Comparison of ENCODE assay signal across 19 cellular contexts in genomic region chr1:38250356-38250755, GRCh38.
DNase-seq lines count a peak whose midpoint lies in the region; ATAC-seq, FAIRE-seq and TF ChIP-seq lines count a peak whose summit lies in the region.
"Had no signal": no experiment of that assay in that cellular context is flagged by ENCODE, and none has a peak within 500 bp of the region (broad histone marks: within the 10 kb centered on the region; RNA-seq: fewer than 3 reads in every experiment).

No MANE protein-coding gene starts in this region.

- H3K23ac ChIP-seq in neuronal stem cell (ENCODE audit: low read depth, low read length, poor library complexity): no peak overlapping the region

- H4K20me1 ChIP-seq in K562 (replicated peaks; ENCODE audit: control insufficient read depth, insufficient read depth, low read length): peaks cover 6% of the 10 kb centered on the region; the same call in 1 of the 2 replicates

- no peak for TF ChIP-seq EP300 in K562 (IDR thresholded peaks at IDR 0.05; ENCODE audit: low read length)

- peak overlapping the region; percentile 49 for H2AK5ac ChIP-seq in neuronal stem cell (ENCODE audit: low read depth, low read length)

- H3K4me1 ChIP-seq in K562 (replicated peaks in 1 of 2; ENCODE audit: control insufficient read depth in 2 of 2, insufficient read depth in 2 of 2, low read length in 2 of 2) (no peaks in the 10 kb centered on the region), neuronal stem cell (ENCODE audit: control insufficient read depth in 2 of 2, insufficient read depth in 1 of 2, low read depth in 1 of 2, low read length in 2 of 2) (peaks cover 16 to 36% of the 10 kb centered on the region in 2 donors)

- TF ChIP-seq RAD21 in K562 (CRISPR knock-in tag; conservative IDR thresholded peaks at IDR 0.05 in 1 of 2, IDR thresholded peaks at IDR 0.05 in 1 of 2): no peak

- no TSS peak for BruUV-seq in K562 (replicated peaks; lab: Mats Ljungman, UMichigan)

- no peaks in the 10 kb centered on the region for H3K9me3 Mint-ChIP-seq in nephron progenitor cell
- H3K9me3 Mint-ChIP-seq: CD4-positive, alpha-beta T cell; GM23338 had no signal

- CTCF ChIA-PET in K562 (lab: Yijun Ruan, JAX; ENCODE audit: low intra/inter-chr PET ratio): no interaction called here

- no peak overlapping the region for H2BK12ac ChIP-seq in neuronal stem cell (ENCODE audit: low read length)

- no peak overlapping the region for H3K4me3 Mint-ChIP-seq in nephron progenitor cell
- H3K4me3 Mint-ChIP-seq: CD4-positive, alpha-beta T cell; GM23338; H9 had no signal

- intact Hi-C loops in K562 (cut with micrococcal nuclease): no loop called here
- intact Hi-C loops in dorsolateral prefrontal cortex (cut with DNase I): no loop called here

- H3K4ac ChIP-seq in neuronal stem cell (ENCODE audit: low read length): no peak overlapping the region

- H3K4me2 ChIP-seq in K562 (ENCODE audit: insufficient read depth, low read length) (no peak overlapping the region), neuronal stem cell (ENCODE audit: insufficient read depth, low read length, poor library complexity, severe bottlenecking) (no peak overlapping the region)
- H3K4me2 ChIP-seq: A549, GM23338 had no signal

- H3K27me3 ChIP-seq in K562 (ENCODE audit: control insufficient read depth in 2 of 2, insufficient read depth in 2 of 2, low read length in 2 of 2) (peaks cover 28 to 52% of the 10 kb centered on the region in 2 experiments), neuronal stem cell (ENCODE audit: control insufficient read depth in 3 of 3, insufficient read depth in 3 of 3, low read depth in 1 of 3, low read length in 3 of 3) (peaks cover 0 to 80% (median 0%) of the 10 kb centered on the region in 3 experiments), dorsolateral prefrontal cortex (peaks cover 0 to 15% (median 0%) of the 10 kb centered on the region in 45 donors)

- no peak for ATAC-seq in K562
- ATAC-seq in HG03135 (IDR thresholded peaks at IDR 0.05; ENCODE audit: unreplicated experiment): no peak
- ATAC-seq: A549, GM23338 had no signal

- H2BK15ac ChIP-seq in neuronal stem cell (ENCODE audit: low read length): no peak overlapping the region

- DNase-seq in K562 (ENCODE audit: extremely low read depth in 1 of 4, low spot score in 3 of 4): no peak
- peak; percentile 60 for DNase-seq in epithelial cell of proximal tubule (ENCODE audit: low read depth)
- DNase-seq in neuronal stem cell (ENCODE audit: low spot score): no peak
- no peak for DNase-seq in nephron progenitor cell
- DNase-seq in dorsolateral prefrontal cortex: no peak
- no peak for DNase-seq in A172 (ENCODE audit: low spot score)
- DNase-seq: AML-193; Caco-2; CD4-positive, alpha-beta T cell; DMS153; DMS79; GDM1; H9 had no signal

- no peak overlapping the region for H4K91ac ChIP-seq in neuronal stem cell (ENCODE audit: low read depth, low read length, poor library complexity)

- H3K27ac ChIP-seq in K562 (ENCODE audit: extremely low read depth, low read depth, low read length) (no peak overlapping the region), neuronal stem cell (replicated peaks; ENCODE audit: low read length) (no peak overlapping the region), dorsolateral prefrontal cortex (no peak overlapping the region)
- H3K27ac ChIP-seq: A549, C4-2B had no signal

- peak overlapping the region; percentile 7 for H3K18ac ChIP-seq in neuronal stem cell (ENCODE audit: low read length)

- H3K9me1 ChIP-seq in K562 (ENCODE audit: control insufficient read depth, insufficient read depth, low read length): no peaks in the 10 kb centered on the region

- no peak overlapping the region for H2AFZ ChIP-seq in K562 (ENCODE audit: low read depth, low read length)
- no peak overlapping the region for H2AFZ ChIP-seq in neuronal stem cell (ENCODE audit: low read length)
- H2AFZ ChIP-seq: GM23338 had no signal

- FAIRE-seq in K562 (lab: Jason Lieb, UNC): peak; percentile 11
- FAIRE-seq: A549, GM12892, GM18507 had no signal

- H2BK5ac ChIP-seq in neuronal stem cell (ENCODE audit: low read length): no peak overlapping the region

- no peak overlapping the region for H3K27ac Mint-ChIP-seq in nephron progenitor cell
- H3K27ac Mint-ChIP-seq: CD4-positive, alpha-beta T cell; GM23338 had no signal

- H3K36me3 ChIP-seq in K562 (ENCODE audit: control insufficient read depth, insufficient read depth, low read length) (no peaks in the 10 kb centered on the region), neuronal stem cell (replicated peaks in 1 of 2; ENCODE audit: control insufficient read depth in 2 of 2, insufficient read depth in 2 of 2, low read length in 2 of 2) (no peaks in the 10 kb centered on the region)

- WGBS in K562 (ENCODE audit: insufficient coverage, low coverage, missing lambda C conversion rate): 2% methylated on average over 3 of the region's 3 CpGs
- WGBS in neuronal stem cell (ENCODE audit: extremely low coverage in 2 of 2, insufficient read length in 2 of 2, insufficient replicate concordance in 1 of 2), 2 donors: no CpG with 5 or more reads among the region's 3 CpGs

- no peak overlapping the region for H4K8ac ChIP-seq in neuronal stem cell (ENCODE audit: low read depth, low read length)

- H3K36me3 Mint-ChIP-seq in nephron progenitor cell (ENCODE audit: low read depth): no peaks in the 10 kb centered on the region

- no peak overlapping the region for H2BK120ac ChIP-seq in neuronal stem cell (ENCODE audit: low read depth, low read length)

- H3K9me3 ChIP-seq in K562 (replicated peaks; ENCODE audit: control insufficient read depth, insufficient read depth, low read depth, low read length): no peaks in the 10 kb centered on the region
- peaks cover 2 to 16% of the 10 kb centered on the region in 2 donors for H3K9me3 ChIP-seq in neuronal stem cell (replicated peaks in 1 of 2; ENCODE audit: control insufficient read depth in 2 of 2, insufficient read depth in 1 of 2, low read depth in 1 of 2, low read length in 2 of 2)
- H3K9me3 ChIP-seq: A549, Caco-2 had no signal

- in situ Hi-C loops in K562 (cut with MboI): no loop called here

- no peak for TF ChIP-seq CTCF in K562 (IDR thresholded peaks at IDR 0.05 in 2 of 3, conservative IDR thresholded peaks at IDR 0.05 in 1 of 3; ENCODE audit: insufficient read depth in 2 of 3, low read depth in 1 of 3, low read length in 3 of 3)
- no peak for TF ChIP-seq CTCF in epithelial cell of proximal tubule (conservative IDR thresholded peaks at IDR 0.05; ENCODE audit: low read depth, low read length)
- TF ChIP-seq CTCF in nephron progenitor cell (IDR thresholded peaks at IDR 0.05): no peak
- TF ChIP-seq CTCF in dorsolateral prefrontal cortex (IDR thresholded peaks at IDR 0.05 in 54 of 56, conservative IDR thresholded peaks at IDR 0.05 in 2 of 56; ENCODE audit: low read depth in 1 of 56, partially characterized antibody in 56 of 56): no peak

- peaks cover 36% of the 10 kb centered on the region for H3K4me1 Mint-ChIP-seq in nephron progenitor cell

- H3K79me1 ChIP-seq in neuronal stem cell (ENCODE audit: low read depth, low read length): no peaks in the 10 kb centered on the region

- H3K4me3 ChIP-seq in K562 (no peak overlapping the region), epithelial cell of proximal tubule (ENCODE audit: low read depth, low read length) (no peak overlapping the region), neuronal stem cell (ENCODE audit: low read length in 2 of 2) (no peak overlapping the region), dorsolateral prefrontal cortex (no peak overlapping the region)
- H3K4me3 ChIP-seq: A549, GM23338 had no signal

- POLR2A ChIA-PET in K562 (lab: Yijun Ruan, JAX): interaction anchor here (1.3 kb wide), 1 partner anchor 11 kb away, joined by 6 read pairs; no protein-coding TSS in a partner anchor

- no peak overlapping the region for H3K9ac ChIP-seq in K562 (ENCODE audit: insufficient read depth in 1 of 2, low read depth in 2 of 2, low read length in 2 of 2)
- no peak overlapping the region for H3K9ac ChIP-seq in neuronal stem cell (ENCODE audit: low read depth, low read length, poor library complexity)

- no peaks in the 10 kb centered on the region for H3K79me2 ChIP-seq in K562 (ENCODE audit: control insufficient read depth, insufficient read depth, low read length)

- TF ChIP-seq POLR2A in K562 (conservative IDR thresholded peaks at IDR 0.05): no peak

- peaks cover 77% of the 10 kb centered on the region for H3K27me3 Mint-ChIP-seq in nephron progenitor cell (ENCODE audit: low read depth, poor library complexity)

- H3K14ac ChIP-seq in neuronal stem cell (ENCODE audit: low read length): no peak overlapping the region

TF ChIP-seq in K562, 482 proteins besides CTCF, POLR2A, EP300 and RAD21 (continues in another document):
- TF ChIP-seq NR2F6 (CRISPR knock-in tag; IDR thresholded peaks at IDR 0.05): no peak
- no peak for TF ChIP-seq BACH1 (tag; IDR thresholded peaks at IDR 0.05)
- no peak for TF ChIP-seq CEBPB (tag; IDR thresholded peaks at IDR 0.05)
- no peak for TF ChIP-seq RNF2 (IDR thresholded peaks at IDR 0.05)
- TF ChIP-seq BRF2 (IDR thresholded peaks at IDR 0.05; ENCODE audit: borderline replicate concordance, insufficient read depth, insufficient read length): no peak
- no peak for TF ChIP-seq NKRF (IDR thresholded peaks at IDR 0.05; ENCODE audit: borderline replicate concordance)
- TF ChIP-seq SRSF3 (IDR thresholded peaks at IDR 0.05; ENCODE audit: insufficient read depth, low read length): no peak
